In genomic region chr14:58427289-58428010, GRCh38 we compare ENCODE assay signal across 8 cellular contexts. TPM values are rescaled to one million over a fixed set of nuclear protein-coding genes. Genes with fewer than 3 reads are reported as not detected.
DNase-seq lines count a peak whose midpoint lies in the region; ATAC-seq, FAIRE-seq and TF ChIP-seq lines count a peak whose summit lies in the region.

TSS of gene KIAA0586 (plus strand) at chr14:58427719. CDS start at chr14:58428265, 546 bp downstream.
TSS of gene TIMM9 (minus strand) at chr14:58427531. CDS start at chr14:58411945, 15,586 bp downstream.

- no peak for FAIRE-seq in kidney (lab: Jason Lieb, UNC)

- peak within 1 kb of the TSS; percentile 74 to 94 for H3K9ac ChIP-seq in kidney (ENCODE audit: low read length in 2 of 2)

- peaks cover 3% of the 10 kb centered on the region in 2 donors for H3K4me1 ChIP-seq in kidney (ENCODE audit: control insufficient read depth in 1 of 2, insufficient read depth in 1 of 2, low read depth in 1 of 2, low read length in 2 of 2)

- H3K4me3 ChIP-seq in kidney (ENCODE audit: low read length in 2 of 2), result peak within 1 kb of the TSS; percentile 99

- peak; percentile 85 for TF ChIP-seq POLR2A in GM19099 (IDR thresholded peaks at IDR 0.05; ENCODE audit: extremely low read depth, insufficient read length, low read depth)

- DNase-seq in AG20443 (ENCODE audit: low spot score) (peak; percentile 98), NCI-H510A (lab: John Stamatoyannopoulos, UW) (peak; percentile 88), cerebellum (ENCODE audit: low spot score) (peak; percentile 91), kidney (peak; percentile 99)
- peak; percentile 94 for DNase-seq in activated CD4-positive, alpha-beta T cell treated with anti-CD3 and anti-CD28 coated beads for 1 hour
- DNase-seq in stimulated activated CD4-positive, alpha-beta T cell treated with anti-CD3 and anti-CD28 coated beads, Interleukin-15, amount 100 ng/mL, for 24 hours, result peak; percentile 97

- peak within 1 kb of the TSS; percentile 96 to 97 for H3K27ac ChIP-seq in kidney (ENCODE audit: low read depth in 2 of 2, low read length in 2 of 2)

- no peak for TF ChIP-seq CTCF in kidney (IDR thresholded peaks at IDR 0.05; ENCODE audit: borderline replicate concordance, extremely low read depth, insufficient read depth)

- no peaks in the 10 kb centered on the region for H3K9me3 ChIP-seq in kidney (ENCODE audit: control insufficient read depth in 1 of 2, low read length in 2 of 2)

- intact Hi-C loops in kidney (cut with DNase I), result no loop called here

- peak; percentile 90 for ATAC-seq in HG03432 (IDR thresholded peaks at IDR 0.05; ENCODE audit: unreplicated experiment)

- H3K36me3 ChIP-seq in kidney (ENCODE audit: control insufficient read depth in 1 of 2, insufficient read depth in 2 of 2, low read length in 2 of 2), result no peaks in the 10 kb centered on the region

RNA-seq across cellular contexts. Expression of gene KIAA0586, which starts in this region (rescaled TPM):
- total RNA-seq in cerebellum (27.5 TPM), kidney (16.8 TPM)
- 4.7 TPM for polyA plus RNA-seq in kidney (ENCODE audit: insufficient read depth, low read depth, low replicate concordance)

RNA-seq across cellular contexts. Expression of gene TIMM9, which starts in this region (rescaled TPM):
- total RNA-seq in cerebellum (20.1 TPM), kidney (32.8 TPM)
- polyA plus RNA-seq in kidney (ENCODE audit: insufficient read depth, low read depth, low replicate concordance), result 80.1 TPM

Comparison
In these comparisons a context has a peak if more than half of its experiments do, and no peak if none do; other contexts are left out.
1. Peak in every context shown above with its lines: DNase-seq, ATAC-seq, H3K4me3 ChIP-seq and H3K27ac ChIP-seq.